ENCODE assay signal across 8 cellular contexts in genomic region chr5:119079436-119079921, GRCh38. TPM values are rescaled to one million over a fixed set of nuclear protein-coding genes. Genes with fewer than 3 reads are reported as not detected.
DNase-seq lines count a peak whose midpoint lies in the region; ATAC-seq and TF ChIP-seq lines count a peak whose summit lies in the region.
"Not testable (repeated sequence)": the region's sequence is repeated elsewhere in the genome, so short reads cannot be mapped to it uniquely, and the experiment has no call there.

No MANE protein-coding gene starts in this region.

- not testable (repeated sequence) for TF ChIP-seq POLR2A in testis (IDR thresholded peaks at IDR 0.05)

- CTCF ChIA-PET in PC-3 (lab: Charles Lee): not testable (repeated sequence)

- intact Hi-C loops in PC-3 (cut with micrococcal nuclease); testis (cut with DNase I; ENCODE audit: low total_unique reads): not testable (repeated sequence)

- not testable (repeated sequence) for H3K36me3 ChIP-seq in GM23338 (ENCODE audit: insufficient read depth); PC-3 (ENCODE audit: low read depth, low read length); testis (ENCODE audit: low read depth, missing control alignments)

- not testable (repeated sequence) for H3K27me3 ChIP-seq in GM23338 (ENCODE audit: insufficient read depth); PC-3 (ENCODE audit: low read length); testis

- BruUV-seq in PC-3 (replicated peaks; lab: Mats Ljungman, UMichigan): not testable (repeated sequence)

- not testable (repeated sequence) for H3K9me2 ChIP-seq in GM23338 (ENCODE audit: insufficient read depth); PC-3 (replicated peaks; ENCODE audit: low read length)

- H3K4me1 ChIP-seq in GM23338 (ENCODE audit: insufficient read depth) (peaks cover 46% of the 10 kb centered on the region), testis (peaks cover 22% of the 10 kb centered on the region)
- H3K4me1 ChIP-seq in PC-3 (ENCODE audit: insufficient read depth, low read length): not testable (repeated sequence)

- H3K27ac ChIP-seq in GM23338 (ENCODE audit: low read depth): peak overlapping the region; percentile 93
- not testable (repeated sequence) for H3K27ac ChIP-seq in PC-3 (ENCODE audit: low read length)
- peak overlapping the region; percentile 21 to 46 for H3K27ac ChIP-seq in testis

- H3K9ac ChIP-seq in PC-3 (ENCODE audit: low read length): not testable (repeated sequence)

- 67 to 75% methylated on average over 2 of the region's 2 CpGs for WGBS in testis, 2 donors

- TF ChIP-seq CTCF in GM23338 (conservative IDR thresholded peaks at IDR 0.05; ENCODE audit: low read depth in 2 of 2); PC-3 (conservative IDR thresholded peaks at IDR 0.05; ENCODE audit: low read depth, low read length); nephron (IDR thresholded peaks at IDR 0.05; ENCODE audit: unreplicated experiment in 3 of 3); testis (IDR thresholded peaks at IDR 0.05): not testable (repeated sequence)

- H3K27me3 Mint-ChIP-seq in GM23338 (ENCODE audit: insufficient read depth, low read depth, poor library complexity); effector memory CD8-positive, alpha-beta T cell; nephron (ENCODE audit: low read depth): not testable (repeated sequence)

- H3K4me1 Mint-ChIP-seq in GM23338: peaks cover 51% of the 10 kb centered on the region
- H3K4me1 Mint-ChIP-seq in effector memory CD8-positive, alpha-beta T cell (ENCODE audit: low read depth in 2 of 2): peaks cover 16 to 33% of the 10 kb centered on the region in 2 donors
- H3K4me1 Mint-ChIP-seq in nephron: peaks cover 31% of the 10 kb centered on the region

- H3K79me2 ChIP-seq in GM23338 (replicated peaks; ENCODE audit: insufficient read depth) (peaks cover 89% of the 10 kb centered on the region), PC-3 (ENCODE audit: low read length) (peaks cover 60% of the 10 kb centered on the region)

- ATAC-seq in GM18519 (IDR thresholded peaks at IDR 0.05; ENCODE audit: low FRiP score, unreplicated experiment) (peak; percentile 40), GM23338 (peak; percentile 95), HG03280 (IDR thresholded peaks at IDR 0.05; ENCODE audit: unreplicated experiment) (peak; percentile 45), PC-3 (peak; percentile 29)
- ATAC-seq in effector memory CD8-positive, alpha-beta T cell (replicated peaks): peak; percentile 45

- H3F3A ChIP-seq in GM23338 (replicated peaks; ENCODE audit: low read depth); PC-3 (ENCODE audit: low read length, unreplicated experiment): not testable (repeated sequence)

- peak overlapping the region; percentile 8; the same call in 1 of the 2 replicates for H3K4me3 ChIP-seq in GM23338
- H3K4me3 ChIP-seq in PC-3 (ENCODE audit: low read length); testis: not testable (repeated sequence)

- POLR2A ChIA-PET in PC-3 (lab: Charles Lee; ENCODE audit: unreplicated experiment): not testable (repeated sequence)

- peak overlapping the region; percentile 53 for H3K4me2 ChIP-seq in GM23338
- not testable (repeated sequence) for H3K4me2 ChIP-seq in PC-3 (ENCODE audit: low read length)

- not testable (repeated sequence) for H4K20me1 ChIP-seq in GM23338 (replicated peaks; ENCODE audit: insufficient read depth); PC-3 (ENCODE audit: low read length)

- peak overlapping the region; percentile 99 for H3K27ac Mint-ChIP-seq in GM23338
- H3K27ac Mint-ChIP-seq in effector memory CD8-positive, alpha-beta T cell: peak overlapping the region in 1 of 2 donors; percentile 66
- peak overlapping the region; percentile 20 to 77 (median 65) for H3K27ac Mint-ChIP-seq in nephron

- H3K9me3 ChIP-seq in PC-3 (ENCODE audit: low read length); testis: not testable (repeated sequence)

- peaks cover 13% of the 10 kb centered on the region for H3K36me3 Mint-ChIP-seq in GM23338 (ENCODE audit: low read depth)
- not testable (repeated sequence) for H3K36me3 Mint-ChIP-seq in effector memory CD8-positive, alpha-beta T cell (ENCODE audit: insufficient read depth); nephron (ENCODE audit: low read depth)

- not testable (repeated sequence) for H3K9me3 Mint-ChIP-seq in GM23338; effector memory CD8-positive, alpha-beta T cell; nephron

- H2AFZ ChIP-seq in GM23338; PC-3 (ENCODE audit: low read length): not testable (repeated sequence)

- DNase-seq in GM23338 (ENCODE audit: low spot score) (peak; percentile 83), PC-3 (peak; percentile 24), activated T-cell treated with anti-CD3 and anti-CD28 coated beads for 24 hours (ENCODE audit: low read depth) (peak; percentile 26)
- DNase-seq in effector memory CD8-positive, alpha-beta T cell; testis: not testable (repeated sequence)

- peak overlapping the region; percentile 60 for H3K4me3 Mint-ChIP-seq in GM23338
- H3K4me3 Mint-ChIP-seq in effector memory CD8-positive, alpha-beta T cell; nephron: not testable (repeated sequence)

TF ChIP-seq in GM23338, 12 proteins besides CTCF, POLR2A, EP300 and RAD21:
- peak; percentile 70 for TF ChIP-seq NANOG (IDR thresholded peaks at IDR 0.05; ENCODE audit: borderline replicate concordance)
- peak; percentile 56; the same call in 1 of the 2 replicates for TF ChIP-seq ZNF462 (CRISPR knock-in tag; IDR thresholded peaks at IDR 0.05)
- peak; percentile 26; the same call in 1 of the 2 replicates for TF ChIP-seq CREB1 (CRISPR knock-in tag; IDR thresholded peaks at IDR 0.05; ENCODE audit: low read depth)

RNA-seq across cellular contexts. Expression of gene DMXL1, which starts 8.6 kb away (rescaled TPM):
- total RNA-seq in GM23338 (2014; rRNA removed; shearing (Covaris generic)): 40.5 and 41.7 TPM in 2 replicates
- polyA plus RNA-seq in GM23338 (2016; fragmentation: Nextera tagmentation; extraction: Ambion mirVana) (28.3 and 28.4 TPM in 2 replicates), testis (ENCODE audit: insufficient read depth, low read depth, low replicate concordance) (16.0 TPM)
- total RNA-seq in PC-3 (2014; rRNA removed) (16.0 and 20.6 TPM in 2 replicates), testis (10 to 100 TPM; 63.9 to 93.3 TPM)

Comparison
In these comparisons a context has a peak if more than half of its experiments do, and no peak if none do; other contexts are left out.
1. ATAC-seq: peak in every context shown above with its lines; median percentile 95 in GM23338; 45 in HG03280; 45 in effector memory CD8-positive, alpha-beta T cell; 40 in GM18519; 29 in PC-3.